15 cellular contexts compared by ENCODE assay signal in the genomic region with DNA sequence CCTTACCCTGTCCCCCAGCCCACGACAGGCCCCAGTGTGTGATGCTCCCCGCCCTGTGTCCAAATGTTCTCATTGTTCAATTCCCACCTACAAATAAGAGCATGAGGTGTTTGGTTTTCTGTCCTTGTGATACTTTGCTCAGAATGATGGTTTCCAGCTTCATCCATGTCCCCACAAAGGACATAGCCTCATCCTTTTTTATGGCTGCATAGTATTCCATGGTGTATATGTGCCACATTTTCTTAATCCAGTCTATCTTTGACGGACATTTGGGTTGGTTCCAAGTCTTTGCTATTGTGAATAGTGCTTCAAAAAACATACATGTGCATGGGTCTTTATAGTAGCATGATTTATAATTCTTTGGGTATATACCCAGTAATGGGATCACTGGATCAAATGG. TPM values are rescaled to one million over a fixed set of nuclear protein-coding genes. Genes with fewer than 3 reads are reported as not detected.
"Had no signal": no experiment of that assay in that cellular context is flagged by ENCODE, and none has a peak within 500 bp of the region (broad histone marks: within the 10 kb centered on the region; RNA-seq: fewer than 3 reads in every experiment).

No MANE protein-coding gene starts in this region.

RNA-seq across cellular contexts. Expression of a gene that starts 24.3 kb away (rescaled TPM):
- total RNA-seq: stomach, subcutaneous adipose tissue, suprapubic skin, temporal lobe, thoracic aorta, thyroid gland, tibial nerve, transverse colon, upper lobe of left lung, upper lobe of right lung, ureter, urinary bladder, uterus, vagina had no signal
- polyA plus RNA-seq: stomach, thymus, urinary bladder had no signal

RNA-seq across cellular contexts. Expression of a gene that starts 32.5 kb away (rescaled TPM):
- total RNA-seq: stomach, subcutaneous adipose tissue, suprapubic skin, temporal lobe, thoracic aorta, thyroid gland, tibial nerve, transverse colon, upper lobe of left lung, upper lobe of right lung, ureter, urinary bladder, uterus, vagina had no signal
- polyA plus RNA-seq: stomach, thymus, urinary bladder had no signal

RNA-seq across cellular contexts. Expression of a gene that starts 46.4 kb away (rescaled TPM):
- total RNA-seq: stomach, subcutaneous adipose tissue, suprapubic skin, temporal lobe, thoracic aorta, thyroid gland, tibial nerve, transverse colon, upper lobe of left lung, upper lobe of right lung, ureter, urinary bladder, uterus, vagina had no signal
- polyA plus RNA-seq: stomach, thymus, urinary bladder had no signal
